ENCODE assay signal across 21 cellular contexts in the genomic region with DNA sequence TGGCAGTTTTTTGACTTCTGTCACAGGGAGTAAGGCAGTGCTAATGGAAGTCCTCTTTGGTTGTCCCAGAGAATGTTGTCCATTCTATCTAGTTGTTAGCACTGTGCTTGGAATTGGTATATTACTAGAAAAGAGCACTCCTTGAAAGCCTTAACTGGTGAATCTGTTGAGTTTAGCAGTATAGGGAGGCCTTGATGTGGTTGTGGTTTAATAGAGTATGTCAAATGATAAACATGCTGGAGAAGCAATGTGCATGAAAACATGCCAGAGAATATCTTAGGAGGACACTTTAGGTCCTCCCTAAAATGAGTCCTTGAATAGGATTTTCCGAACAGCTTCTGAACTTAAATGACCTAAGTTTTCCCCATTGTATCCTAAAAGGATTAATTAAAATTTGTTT.
"Had no signal": no experiment of that assay in that cellular context is flagged by ENCODE, and none has a peak within 500 bp of the region (broad histone marks: within the 10 kb centered on the region; RNA-seq: fewer than 3 reads in every experiment).

No MANE protein-coding gene starts in this region.

- H3K9me3 ChIP-seq: body of pancreas, SJSA1 had no signal

- H3K4me3 ChIP-seq: body of pancreas, SJSA1 had no signal

- H3K27ac ChIP-seq: body of pancreas, SJSA1 had no signal

- H3K4me1 ChIP-seq: body of pancreas had no signal

- H3K27me3 ChIP-seq: body of pancreas had no signal

- ATAC-seq: activated CD4-positive, alpha-beta T cell treated with anti-CD3 and anti-CD28 coated beads for 36 hours; activated T-helper 17 cell treated with anti-CD3 and anti-CD28 coated beads, Interleukin-2, amount 50 U/mL, for 72 hours; body of pancreas; PC-3 had no signal

- H3K36me3 ChIP-seq: SJSA1 had no signal

- DNase-seq: activated CD4-positive, alpha-beta memory T cell treated with anti-CD3 and anti-CD28 coated beads, Interleukin-2, amount 10 ng/mL, durations not matched to agents 7 days and 5 days; activated CD4-positive, alpha-beta T cell treated with anti-CD3 and anti-CD28 coated beads for 36 hours; activated CD4-positive, alpha-beta T cell treated with anti-CD3 and anti-CD28 coated beads, Interleukin-2, amount 50 U/mL, for 1 hour; activated gamma-delta T cell; activated naive CD4-positive, alpha-beta T cell treated with anti-CD3 and anti-CD28 coated beads for 36 hours; activated T-cell treated with anti-CD3 and anti-CD28 coated beads for 4 hours; activated T-cell treated with anti-CD3 and anti-CD28 coated beads, Interleukin-2, amount 50 U/mL, for 48 hours; anterior cingulate cortex; body of pancreas; NCI-H1092; NCI-H1417; NCI-H2171; NCI-H226; NCI-H510A; NCI-H526 treated with DMSO at 0.1 percent for 48 hours; PC-3; SHP77; T-helper 2 cell; T1000 had no signal
